Comparison of ENCODE assay signal across 12 cellular contexts in the genomic region with DNA sequence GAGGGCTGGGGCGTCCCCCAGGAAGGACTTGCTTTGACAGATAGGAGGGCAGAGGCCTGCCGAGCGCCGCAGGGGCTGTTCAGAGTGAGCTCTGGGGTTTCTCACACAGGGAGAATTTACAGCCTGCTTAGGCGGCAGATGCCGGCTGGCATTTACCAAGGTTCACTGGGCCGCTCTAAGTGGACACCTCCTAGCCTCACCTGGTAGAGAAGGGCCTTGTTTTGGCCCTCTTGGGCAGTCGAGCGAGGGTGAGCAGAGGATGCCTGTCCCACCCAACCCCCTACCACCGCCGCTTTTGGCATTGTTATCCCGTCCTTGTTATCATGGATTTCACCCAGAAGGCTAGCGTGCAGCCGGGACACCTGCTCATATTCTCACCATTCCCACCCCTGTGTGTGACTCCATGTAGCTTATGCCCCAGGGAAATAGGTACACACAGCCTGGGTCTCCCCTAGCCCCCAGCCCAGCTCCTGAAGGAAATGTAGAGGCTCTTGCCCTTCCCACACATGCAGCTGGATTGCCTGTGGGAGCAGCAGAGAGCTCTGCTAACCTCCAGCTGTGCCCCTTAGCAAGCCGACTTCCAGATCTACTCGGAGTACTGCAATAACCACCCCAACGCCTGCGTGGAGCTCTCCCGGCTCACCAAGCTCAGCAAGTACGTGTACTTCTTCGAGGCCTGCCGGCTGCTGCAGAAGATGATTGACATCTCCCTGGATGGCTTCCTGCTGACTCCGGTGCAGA. TPM values are rescaled to one million over a fixed set of nuclear protein-coding genes. Genes with fewer than 3 reads are reported as not detected.
DNase-seq lines count a peak whose midpoint lies in the region; ATAC-seq and TF ChIP-seq lines count a peak whose summit lies in the region.
"Had no signal": no experiment of that assay in that cellular context is flagged by ENCODE, and none has a peak within 500 bp of the region (broad histone marks: within the 10 kb centered on the region; RNA-seq: fewer than 3 reads in every experiment).

No MANE protein-coding gene starts in this region.

- H3K27me3 ChIP-seq in AG04450 (ENCODE audit: control insufficient read depth, insufficient read depth, low read length), result peaks cover 38% of the 10 kb centered on the region
- no peaks in the 10 kb centered on the region for H3K27me3 ChIP-seq in naive thymus-derived CD4-positive, alpha-beta T cell (ENCODE audit: control insufficient read depth in 2 of 2, insufficient read depth in 2 of 2, low read length in 2 of 2)
- H3K27me3 ChIP-seq: testis had no signal

- H3K27ac Mint-ChIP-seq in naive thymus-derived CD4-positive, alpha-beta T cell, result peak overlapping the region; percentile 18 to 93 (median 79)
- no peak overlapping the region for H3K27ac Mint-ChIP-seq in Calu3 (ENCODE audit: unreplicated experiment)
- H3K27ac Mint-ChIP-seq in type B pancreatic cell, result no peak overlapping the region

- no peak overlapping the region for H3K4me3 ChIP-seq in AG04450 (ENCODE audit: low read depth, low read length)
- H3K4me3 ChIP-seq in choroid plexus epithelial cell (ENCODE audit: low read depth, low read length), result no peak overlapping the region
- H3K4me3 ChIP-seq in naive thymus-derived CD4-positive, alpha-beta T cell (ENCODE audit: low read length), result peak overlapping the region; percentile 63

- intact Hi-C loops in naive thymus-derived CD4-positive, alpha-beta T cell (cut with micrococcal nuclease), result loop anchor here in 1 of 2 donors (2.0 to 5.0 kb wide), 3 partner anchors 52 to 242 kb away; partner anchors contain the start of genes FAM168B and PLEKHB2
- intact Hi-C loops in Calu3 (cut with micrococcal nuclease; ENCODE audit: unreplicated experiment), result no loop called here

- H3K27me3 Mint-ChIP-seq in naive thymus-derived CD4-positive, alpha-beta T cell, result peaks cover 0 to 31% (median 0%) of the 10 kb centered on the region in 5 donors
- H3K27me3 Mint-ChIP-seq in Calu3 (ENCODE audit: unreplicated experiment) (no peaks in the 10 kb centered on the region), type B pancreatic cell (peaks cover 6% of the 10 kb centered on the region)

- no peaks in the 10 kb centered on the region for H3K36me3 Mint-ChIP-seq in naive thymus-derived CD4-positive, alpha-beta T cell
- H3K36me3 Mint-ChIP-seq in Calu3 (ENCODE audit: insufficient read depth, unreplicated experiment) (peaks cover 5% of the 10 kb centered on the region), type B pancreatic cell (no peaks in the 10 kb centered on the region)

- TF ChIP-seq CTCF in AG04450 (IDR thresholded peaks at IDR 0.05; ENCODE audit: low read depth, low read length) (peak; percentile 52), choroid plexus epithelial cell (conservative IDR thresholded peaks at IDR 0.05; ENCODE audit: low read depth, low read length) (peak; percentile 57), Calu3 (IDR thresholded peaks at IDR 0.05; ENCODE audit: unreplicated experiment) (no peak), type B pancreatic cell (conservative IDR thresholded peaks at IDR 0.05) (no peak)

- no peaks in the 10 kb centered on the region for H3K36me3 ChIP-seq in naive thymus-derived CD4-positive, alpha-beta T cell (ENCODE audit: control insufficient read depth in 2 of 3, insufficient read depth in 3 of 3, low read length in 3 of 3)

- POLR2A ChIA-PET in AG04450 (lab: Yijun Ruan, JAX), result no interaction called here
- POLR2A ChIA-PET in naive thymus-derived CD4-positive, alpha-beta T cell (lab: Charles Lee), result interaction anchor here (0.8 to 2.7 kb wide), 4 partner anchors 29 to 64 kb away, joined by 3 to 15 read pairs (median 4); partner anchors contain the start of genes FAM168B and PLEKHB2

- ATAC-seq in HG02759 (IDR thresholded peaks at IDR 0.05; ENCODE audit: unreplicated experiment) (peak; percentile 5), GM21381 (IDR thresholded peaks at IDR 0.05; ENCODE audit: unreplicated experiment) (no peak)
- no peak for ATAC-seq in naive thymus-derived CD4-positive, alpha-beta T cell

- peaks cover 7 to 42% (median 26%) of the 10 kb centered on the region in 7 donors for H3K4me1 Mint-ChIP-seq in naive thymus-derived CD4-positive, alpha-beta T cell
- H3K4me1 Mint-ChIP-seq in Calu3 (ENCODE audit: low read depth, unreplicated experiment) (no peaks in the 10 kb centered on the region), type B pancreatic cell (ENCODE audit: unreplicated experiment) (no peaks in the 10 kb centered on the region)

- BruUV-seq in Calu3 (replicated peaks; lab: Mats Ljungman, UMichigan), result no TSS peak

- CTCF ChIA-PET in AG04450 (lab: Charles Lee), result interaction anchor here (0.7 to 1.5 kb wide), 6 partner anchors 10 to 668 kb away, joined by 3 to 6 read pairs (median 4); no protein-coding TSS in a partner anchor
- CTCF ChIA-PET in naive thymus-derived CD4-positive, alpha-beta T cell (lab: Charles Lee), result interaction anchor here (0.6 to 1.0 kb wide), 3 partner anchors 18 to 696 kb away, joined by 3 to 4 read pairs (median 3); partner anchors contain the start of gene FAM168B
- CTCF ChIA-PET in Calu3 (lab: Charles Lee), result no interaction called here

- no peak overlapping the region for H3K27ac ChIP-seq in AG04450 (ENCODE audit: low read depth, low read length)
- H3K27ac ChIP-seq in naive thymus-derived CD4-positive, alpha-beta T cell (ENCODE audit: low read depth, low read length), result peak overlapping the region; percentile 42
- H3K27ac ChIP-seq: testis had no signal

- H3K9me3 Mint-ChIP-seq in naive thymus-derived CD4-positive, alpha-beta T cell, result no peaks in the 10 kb centered on the region
- no peaks in the 10 kb centered on the region for H3K9me3 Mint-ChIP-seq in Calu3 (ENCODE audit: low read depth, unreplicated experiment)
- no peaks in the 10 kb centered on the region for H3K9me3 Mint-ChIP-seq in type B pancreatic cell

- H3K4me1 ChIP-seq in naive thymus-derived CD4-positive, alpha-beta T cell (ENCODE audit: control insufficient read depth in 2 of 2, insufficient read depth in 2 of 2, low read length in 2 of 2), result peaks cover 19 to 23% of the 10 kb centered on the region in 2 donors

- H3K4me3 Mint-ChIP-seq in naive thymus-derived CD4-positive, alpha-beta T cell, result peak overlapping the region; percentile 67 to 92 (median 84)
- H3K4me3 Mint-ChIP-seq in Calu3 (ENCODE audit: low read depth, unreplicated experiment), result no peak overlapping the region
- H3K4me3 Mint-ChIP-seq in type B pancreatic cell, result no peak overlapping the region

- DNase-seq in AG04450 (ENCODE audit: low read depth, low spot score) (no peak), choroid plexus epithelial cell (ENCODE audit: low read depth) (peak; percentile 66), Calu3 (no peak), type B pancreatic cell (ENCODE audit: extremely low spot score, unreplicated experiment) (no peak)
- DNase-seq in naive thymus-derived CD4-positive, alpha-beta T cell, result peak in 3 of 9 donors; percentile 17 to 28 (median 20)
- no peak for DNase-seq in central memory CD4-positive, alpha-beta T cell
- DNase-seq: kidney glomerular epithelial cell, NCI-H2081, SHP77 treated with DMSO at 0.1 percent for 48 hours, testis had no signal

- H3K9me3 ChIP-seq in AG04450 (ENCODE audit: control insufficient read depth, insufficient read depth, low read length), result no peaks in the 10 kb centered on the region; the same call in 1 of the 2 replicates
- no peaks in the 10 kb centered on the region for H3K9me3 ChIP-seq in naive thymus-derived CD4-positive, alpha-beta T cell (ENCODE audit: control insufficient read depth in 2 of 3, low read length in 3 of 3)
- H3K9me3 ChIP-seq: testis had no signal

RNA-seq across cellular contexts. Expression of gene FAM168B, which starts 52.4 kb away (rescaled TPM):
- 84.3 and 99.2 TPM in 2 replicates for polyA plus RNA-seq in AG04450 (2011; rRNA removed)
- 69.9 and 101 TPM in 2 replicates for polyA minus RNA-seq in AG04450 (2011; rRNA and poly(A)+ RNA removed)
- 10 to 100 TPM; 50.5 to 82.9 (median 66.7) TPM for total RNA-seq in naive thymus-derived CD4-positive, alpha-beta T cell
- polyA plus RNA-seq in naive thymus-derived CD4-positive, alpha-beta T cell, result 10 to 100 TPM; 36.3 to 41.3 TPM
- 89.7 and 111 TPM in 2 replicates for total RNA-seq in Calu3 (2022)
- total RNA-seq in type B pancreatic cell (ENCODE audit: low replicate concordance), result 97.2 and 104 TPM in 2 replicates

Comparison
In these comparisons a context has a peak if more than half of its experiments do, and no peak if none do; other contexts are left out.
1. CTCF ChIP-seq: peak in AG04450 (single experiment) and choroid plexus epithelial cell (single experiment); none in Calu3 (single experiment) and type B pancreatic cell (single experiment).
2. H3K27ac Mint-ChIP-seq: peak in naive thymus-derived CD4-positive, alpha-beta T cell (9 of 9); none in Calu3 (single experiment) and type B pancreatic cell (single experiment).
3. H3K4me3 Mint-ChIP-seq: peak in naive thymus-derived CD4-positive, alpha-beta T cell (10 of 10); none in Calu3 (single experiment) and type B pancreatic cell (single experiment).